ENCODE assay signal across 8 cellular contexts in the genomic region with DNA sequence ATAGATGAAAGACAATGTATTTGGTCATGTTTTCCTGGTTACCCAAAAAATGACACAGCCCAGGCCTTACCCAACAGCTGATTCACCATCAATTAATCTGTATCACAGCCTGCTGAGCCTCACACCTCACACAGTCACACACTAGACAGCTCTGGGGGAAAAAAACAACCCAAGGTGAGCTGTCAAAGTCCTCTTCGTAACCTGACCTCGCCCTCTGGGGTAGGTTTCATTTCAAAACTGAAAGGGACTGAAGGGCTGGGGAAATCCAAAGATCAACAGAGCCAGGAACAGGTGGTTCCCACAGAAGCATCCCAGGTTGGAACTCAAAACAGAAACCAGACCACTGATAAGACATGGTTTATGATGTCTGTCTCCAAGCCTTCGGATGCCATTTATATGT. TPM values are rescaled to one million over a fixed set of nuclear protein-coding genes. Genes with fewer than 3 reads are reported as not detected.
DNase-seq lines count a peak whose midpoint lies in the region; ATAC-seq and TF ChIP-seq lines count a peak whose summit lies in the region.

No MANE protein-coding gene starts in this region.

- no peaks in the 10 kb centered on the region for H3K27me3 Mint-ChIP-seq in activated naive CD8-positive, alpha-beta T cell treated with anti-CD3 and anti-CD28 coated beads, Interleukin-2, amount 50 U/mL, for 24 hours
- no peaks in the 10 kb centered on the region for H3K27me3 Mint-ChIP-seq in HFFc6 (ENCODE audit: insufficient read depth)

- DNase-seq in DMS53 (lab: John Stamatoyannopoulos, UW): peak; percentile 88
- peak; percentile 43 for DNase-seq in RKO (ENCODE audit: low spot score)
- DNase-seq in activated naive CD8-positive, alpha-beta T cell treated with anti-CD3 and anti-CD28 coated beads, Interleukin-2, amount 50 U/mL, for 24 hours: peak; percentile 64
- peak; percentile 56 for DNase-seq in renal cortical epithelial cell (ENCODE audit: low read depth)
- no peak for DNase-seq in HFFc6
- no peak for DNase-seq in substantia nigra (lab: John Stamatoyannopoulos, UW)

- H3K27ac Mint-ChIP-seq in activated naive CD8-positive, alpha-beta T cell treated with anti-CD3 and anti-CD28 coated beads, Interleukin-2, amount 50 U/mL, for 24 hours: peak overlapping the region; percentile 93
- H3K27ac Mint-ChIP-seq in HFFc6: no peak overlapping the region

- H3K9me3 Mint-ChIP-seq in activated naive CD8-positive, alpha-beta T cell treated with anti-CD3 and anti-CD28 coated beads, Interleukin-2, amount 50 U/mL, for 24 hours: no peaks in the 10 kb centered on the region
- H3K9me3 Mint-ChIP-seq in HFFc6: no peaks in the 10 kb centered on the region

- H3K4me3 Mint-ChIP-seq in activated naive CD8-positive, alpha-beta T cell treated with anti-CD3 and anti-CD28 coated beads, Interleukin-2, amount 50 U/mL, for 24 hours: peak overlapping the region; percentile 29
- H3K4me3 Mint-ChIP-seq in HFFc6: no peak overlapping the region

- no peak overlapping the region for H3K27ac ChIP-seq in substantia nigra (ENCODE audit: low read depth, low read length, poor library complexity, severe bottlenecking)

- TF ChIP-seq CTCF in HFFc6 (IDR thresholded peaks at IDR 0.05): no peak

- ATAC-seq in GM21786 (IDR thresholded peaks at IDR 0.05; ENCODE audit: unreplicated experiment) (peak; percentile 87), HG03159 (IDR thresholded peaks at IDR 0.05; ENCODE audit: unreplicated experiment) (no peak)
- ATAC-seq in activated naive CD8-positive, alpha-beta T cell treated with anti-CD3 and anti-CD28 coated beads, Interleukin-2, amount 50 U/mL, for 24 hours: peak; percentile 100

- H3K4me1 Mint-ChIP-seq in activated naive CD8-positive, alpha-beta T cell treated with anti-CD3 and anti-CD28 coated beads, Interleukin-2, amount 50 U/mL, for 24 hours: peaks cover 48% of the 10 kb centered on the region
- peaks cover 32% of the 10 kb centered on the region for H3K4me1 Mint-ChIP-seq in HFFc6 (ENCODE audit: low read depth)

- H3K36me3 Mint-ChIP-seq in activated naive CD8-positive, alpha-beta T cell treated with anti-CD3 and anti-CD28 coated beads, Interleukin-2, amount 50 U/mL, for 24 hours (ENCODE audit: low read depth): peaks cover 35% of the 10 kb centered on the region
- no peaks in the 10 kb centered on the region for H3K36me3 Mint-ChIP-seq in HFFc6 (ENCODE audit: low read depth)

RNA-seq across cellular contexts. Expression of a gene that starts 18.2 kb away (rescaled TPM):
- total RNA-seq in renal cortical epithelial cell: 24.7 and 103 TPM in 2 replicates
- 100 to 1,000 TPM; 293 to 369 (median 361) TPM for total RNA-seq in HFFc6 (2021; fragmentation: NEBNext Ultra II Directional; extraction: Animal tissue kit (Norgen Biotek cat#: 25700))

Comparison
In these comparisons a context has a peak if more than half of its experiments do, and no peak if none do; other contexts are left out.
1. DNase-seq: peak in DMS53 (single experiment), RKO (single experiment), activated naive CD8-positive, alpha-beta T cell treated with anti-CD3 and anti-CD28 coated beads, Interleukin-2, amount 50 U/mL, for 24 hours (single experiment) and renal cortical epithelial cell (single experiment); none in HFFc6 (single experiment) and substantia nigra (0 of 49).